Comparison of ENCODE assay signal across 9 cellular contexts in the genomic region with DNA sequence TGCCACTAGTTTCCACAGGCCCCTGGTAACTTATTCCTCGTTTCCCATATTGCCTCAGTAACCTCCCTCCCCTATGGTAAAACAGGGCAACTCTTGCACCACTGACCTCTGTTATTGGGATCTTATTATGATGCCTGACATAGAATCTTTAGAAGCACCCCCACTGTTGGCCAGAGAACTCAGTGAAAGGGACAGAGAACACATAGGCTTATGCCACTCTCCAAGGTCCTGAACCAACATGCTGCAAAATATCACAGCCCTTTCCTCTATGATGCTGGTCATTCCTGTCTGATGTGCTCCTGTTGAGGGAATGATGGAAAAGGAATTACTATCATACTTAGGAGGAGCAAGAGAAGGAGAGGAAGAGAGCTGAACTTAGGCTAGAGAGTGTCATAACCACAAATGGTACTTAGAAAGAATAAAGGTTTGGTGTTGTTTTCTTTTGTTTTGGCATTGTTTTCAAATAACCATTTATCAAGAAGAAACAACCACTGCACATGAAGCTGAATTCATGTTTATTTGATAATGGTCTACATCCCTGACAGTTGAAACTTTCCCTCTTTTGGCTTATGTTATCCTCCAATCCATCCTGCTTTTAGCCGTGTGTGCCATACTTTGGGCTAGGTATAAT.
A peak's percentile ranks its signal among the peaks of the same experiment; 100 is the strongest.
DNase-seq lines count a peak whose midpoint lies in the region; FAIRE-seq and TF ChIP-seq lines count a peak whose summit lies in the region.
"Had no signal": no experiment of that assay in that cellular context is flagged by ENCODE, and none has a peak within 500 bp of the region (broad histone marks: within the 10 kb centered on the region; RNA-seq: fewer than 3 reads in every experiment).

No MANE protein-coding gene starts in this region.

- H3K9me3 ChIP-seq in cardiac muscle cell (ENCODE audit: low read depth) (no peaks in the 10 kb centered on the region), left ventricle myocardium inferior (replicated peaks) (no peaks in the 10 kb centered on the region)
- no peaks in the 10 kb centered on the region for H3K9me3 ChIP-seq in effector memory CD4-positive, alpha-beta T cell (ENCODE audit: control insufficient read depth, low read length)

- no peak for FAIRE-seq in urothelium cell line (lab: Jason Lieb, UNC)

- DNase-seq in cardiac muscle cell (ENCODE audit: low read depth in 1 of 2, low spot score in 1 of 2) = peak; percentile 8 to 83
- DNase-seq in left ventricle myocardium inferior = no peak
- peak; percentile 45 for DNase-seq in RPMI8226
- peak; percentile 56 for DNase-seq in fibroblast of peridontal ligament (ENCODE audit: extremely low read depth)
- DNase-seq in urothelium cell line (ENCODE audit: low spot score) = peak; percentile 33
- no peak for DNase-seq in NCI-H2029 (lab: John Stamatoyannopoulos, UW)
- DNase-seq in effector memory CD4-positive, alpha-beta T cell = no peak
- DNase-seq in hypothalamus (lab: John Stamatoyannopoulos, UW) = no peak
- DNase-seq: T-helper 9 cell had no signal

- H3K36me3 ChIP-seq in cardiac muscle cell (no peaks in the 10 kb centered on the region), left ventricle myocardium inferior (no peaks in the 10 kb centered on the region)
- H3K36me3 ChIP-seq in effector memory CD4-positive, alpha-beta T cell (ENCODE audit: control insufficient read depth, insufficient read depth, low read length) = no peaks in the 10 kb centered on the region

- H3K27ac ChIP-seq in cardiac muscle cell (no peak overlapping the region), left ventricle myocardium inferior (replicated peaks) (no peak overlapping the region)
- H3K27ac ChIP-seq in effector memory CD4-positive, alpha-beta T cell (ENCODE audit: insufficient read depth, low read length, poor library complexity, severe bottlenecking) = no peak overlapping the region

- intact Hi-C loops in left ventricle myocardium inferior (cut with micrococcal nuclease) = no loop called here

- H3K4me1 ChIP-seq in cardiac muscle cell (ENCODE audit: low read depth) (no peaks in the 10 kb centered on the region), left ventricle myocardium inferior (no peaks in the 10 kb centered on the region)
- no peaks in the 10 kb centered on the region for H3K4me1 ChIP-seq in effector memory CD4-positive, alpha-beta T cell (ENCODE audit: control insufficient read depth, insufficient read depth, low read length, poor library complexity, severe bottlenecking)

- TF ChIP-seq CTCF in cardiac muscle cell (IDR thresholded peaks at IDR 0.05; ENCODE audit: low read depth, low read length) (no peak), left ventricle myocardium inferior (IDR thresholded peaks at IDR 0.05; ENCODE audit: borderline replicate concordance) (no peak)

- H3K27me3 ChIP-seq in cardiac muscle cell (peaks cover 13% of the 10 kb centered on the region), left ventricle myocardium inferior (ENCODE audit: low read depth) (peaks cover 6% of the 10 kb centered on the region)
- no peaks in the 10 kb centered on the region for H3K27me3 ChIP-seq in effector memory CD4-positive, alpha-beta T cell (replicated peaks; ENCODE audit: control insufficient read depth, insufficient read depth, low read length, poor library complexity, severe bottlenecking)

- H3K4me3 ChIP-seq in cardiac muscle cell (no peak overlapping the region), left ventricle myocardium inferior (no peak overlapping the region)
- H3K4me3 ChIP-seq in effector memory CD4-positive, alpha-beta T cell (ENCODE audit: insufficient read depth, low read depth, low read length, poor library complexity, severe bottlenecking) = no peak overlapping the region

Comparison
In these comparisons a context has a peak if more than half of its experiments do, and no peak if none do; other contexts are left out.
1. DNase-seq: peak in cardiac muscle cell (2 of 2), RPMI8226 (single experiment), fibroblast of peridontal ligament (single experiment) and urothelium cell line (single experiment); none in left ventricle myocardium inferior (single experiment), NCI-H2029 (single experiment), effector memory CD4-positive, alpha-beta T cell (0 of 3) and hypothalamus (0 of 51).